ENCODE assay signal across 1 cellular context in the genomic region with DNA sequence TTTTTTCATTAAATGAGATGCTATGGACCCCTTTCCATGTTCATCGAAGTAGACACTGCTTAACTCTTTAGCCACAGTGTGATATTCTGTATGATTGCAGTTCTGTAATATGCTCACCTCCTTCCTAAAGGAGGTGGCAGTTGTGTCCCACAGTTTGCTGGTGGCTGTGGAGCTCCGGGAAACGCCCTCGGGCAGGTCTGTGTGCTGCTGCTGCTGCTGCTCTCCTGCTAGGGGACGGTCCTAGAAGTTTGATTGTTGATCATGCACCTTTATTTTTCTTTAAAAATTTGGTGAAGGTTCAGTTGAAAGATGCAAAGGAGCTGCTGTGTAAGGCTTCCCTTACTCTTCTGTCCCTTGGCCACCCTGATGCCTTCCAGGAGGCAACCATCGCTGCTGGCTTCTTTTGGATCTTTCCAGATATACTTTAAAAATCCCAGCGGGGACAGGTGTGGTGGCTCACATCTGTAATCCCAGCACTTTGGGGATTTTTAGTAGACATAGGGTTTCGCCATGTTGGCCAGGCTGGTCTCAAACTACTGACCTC.
TF ChIP-seq lines count a peak whose summit lies in the region.

No MANE protein-coding gene starts in this region.

TF ChIP-seq in GM23338, 12 proteins besides CTCF, POLR2A, EP300 and RAD21 (continued from another document):
- TF ChIP-seq, protein P1, sequence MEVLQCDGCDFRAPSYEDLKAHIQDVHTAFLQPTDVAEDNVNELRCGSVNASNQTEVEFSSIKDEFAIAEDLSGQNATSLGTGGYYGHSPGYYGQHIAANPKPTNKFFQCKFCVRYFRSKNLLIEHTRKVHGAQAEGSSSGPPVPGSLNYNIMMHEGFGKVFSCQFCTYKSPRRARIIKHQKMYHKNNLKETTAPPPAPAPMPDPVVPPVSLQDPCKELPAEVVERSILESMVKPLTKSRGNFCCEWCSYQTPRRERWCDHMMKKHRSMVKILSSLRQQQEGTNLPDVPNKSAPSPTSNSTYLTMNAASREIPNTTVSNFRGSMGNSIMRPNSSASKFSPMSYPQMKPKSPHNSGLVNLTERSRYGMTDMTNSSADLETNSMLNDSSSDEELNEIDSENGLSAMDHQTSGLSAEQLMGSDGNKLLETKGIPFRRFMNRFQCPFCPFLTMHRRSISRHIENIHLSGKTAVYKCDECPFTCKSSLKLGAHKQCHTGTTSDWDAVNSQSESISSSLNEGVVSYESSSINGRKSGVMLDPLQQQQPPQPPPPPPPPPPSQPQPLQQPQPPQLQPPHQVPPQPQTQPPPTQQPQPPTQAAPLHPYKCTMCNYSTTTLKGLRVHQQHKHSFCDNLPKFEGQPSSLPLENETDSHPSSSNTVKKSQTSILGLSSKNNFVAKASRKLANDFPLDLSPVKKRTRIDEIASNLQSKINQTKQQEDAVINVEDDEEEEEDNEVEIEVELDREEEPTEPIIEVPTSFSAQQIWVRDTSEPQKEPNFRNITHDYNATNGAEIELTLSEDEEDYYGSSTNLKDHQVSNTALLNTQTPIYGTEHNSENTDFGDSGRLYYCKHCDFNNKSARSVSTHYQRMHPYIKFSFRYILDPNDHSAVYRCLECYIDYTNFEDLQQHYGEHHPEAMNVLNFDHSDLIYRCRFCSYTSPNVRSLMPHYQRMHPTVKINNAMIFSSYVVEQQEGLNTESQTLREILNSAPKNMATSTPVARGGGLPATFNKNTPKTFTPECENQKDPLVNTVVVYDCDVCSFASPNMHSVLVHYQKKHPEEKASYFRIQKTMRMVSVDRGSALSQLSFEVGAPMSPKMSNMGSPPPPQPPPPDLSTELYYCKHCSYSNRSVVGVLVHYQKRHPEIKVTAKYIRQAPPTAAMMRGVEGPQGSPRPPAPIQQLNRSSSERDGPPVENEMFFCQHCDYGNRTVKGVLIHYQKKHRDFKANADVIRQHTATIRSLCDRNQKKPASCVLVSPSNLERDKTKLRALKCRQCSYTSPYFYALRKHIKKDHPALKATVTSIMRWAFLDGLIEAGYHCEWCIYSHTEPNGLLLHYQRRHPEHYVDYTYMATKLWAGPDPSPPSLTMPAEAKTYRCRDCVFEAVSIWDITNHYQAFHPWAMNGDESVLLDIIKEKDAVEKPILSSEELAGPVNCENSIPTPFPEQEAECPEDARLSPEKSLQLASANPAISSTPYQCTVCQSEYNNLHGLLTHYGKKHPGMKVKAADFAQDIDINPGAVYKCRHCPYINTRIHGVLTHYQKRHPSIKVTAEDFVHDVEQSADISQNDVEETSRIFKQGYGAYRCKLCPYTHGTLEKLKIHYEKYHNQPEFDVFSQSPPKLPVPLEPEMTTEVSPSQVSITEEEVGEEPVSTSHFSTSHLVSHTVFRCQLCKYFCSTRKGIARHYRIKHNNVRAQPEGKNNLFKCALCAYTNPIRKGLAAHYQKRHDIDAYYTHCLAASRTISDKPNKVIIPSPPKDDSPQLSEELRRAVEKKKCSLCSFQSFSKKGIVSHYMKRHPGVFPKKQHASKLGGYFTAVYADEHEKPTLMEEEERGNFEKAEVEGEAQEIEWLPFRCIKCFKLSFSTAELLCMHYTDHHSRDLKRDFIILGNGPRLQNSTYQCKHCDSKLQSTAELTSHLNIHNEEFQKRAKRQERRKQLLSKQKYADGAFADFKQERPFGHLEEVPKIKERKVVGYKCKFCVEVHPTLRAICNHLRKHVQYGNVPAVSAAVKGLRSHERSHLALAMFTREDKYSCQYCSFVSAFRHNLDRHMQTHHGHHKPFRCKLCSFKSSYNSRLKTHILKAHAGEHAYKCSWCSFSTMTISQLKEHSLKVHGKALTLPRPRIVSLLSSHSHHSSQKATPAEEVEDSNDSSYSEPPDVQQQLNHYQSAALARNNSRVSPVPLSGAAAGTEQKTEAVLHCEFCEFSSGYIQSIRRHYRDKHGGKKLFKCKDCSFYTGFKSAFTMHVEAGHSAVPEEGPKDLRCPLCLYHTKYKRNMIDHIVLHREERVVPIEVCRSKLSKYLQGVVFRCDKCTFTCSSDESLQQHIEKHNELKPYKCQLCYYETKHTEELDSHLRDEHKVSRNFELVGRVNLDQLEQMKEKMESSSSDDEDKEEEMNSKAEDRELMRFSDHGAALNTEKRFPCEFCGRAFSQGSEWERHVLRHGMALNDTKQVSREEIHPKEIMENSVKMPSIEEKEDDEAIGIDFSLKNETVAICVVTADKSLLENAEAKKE (CRISPR knock-in tag; IDR thresholded peaks at IDR 0.05), result no peak
- TF ChIP-seq EZH2 (IDR thresholded peaks at IDR 0.05; ENCODE audit: low read depth, unreplicated experiment), result no peak
- no peak for TF ChIP-seq NANOG (IDR thresholded peaks at IDR 0.05; ENCODE audit: borderline replicate concordance)
- TF ChIP-seq CREB1 (CRISPR knock-in tag; IDR thresholded peaks at IDR 0.05; ENCODE audit: low read depth), result no peak
- no peak for TF ChIP-seq ZNF331 (CRISPR knock-in tag; IDR thresholded peaks at IDR 0.05; ENCODE audit: low read depth)
- no peak for TF ChIP-seq EZH2phosphoT487 (IDR thresholded peaks at IDR 0.05; ENCODE audit: unreplicated experiment)
- no peak for TF ChIP-seq ZNF114 (CRISPR knock-in tag; IDR thresholded peaks at IDR 0.05)
